In genomic region chr11:34165121-34165520, GRCh38 we compare ENCODE assay signal across 22 cellular contexts. TPM values are rescaled to one million over a fixed set of nuclear protein-coding genes. Genes with fewer than 3 reads are reported as not detected.
A peak's percentile ranks its signal among the peaks of the same experiment; 100 is the strongest.
DNase-seq lines count a peak whose midpoint lies in the region; FAIRE-seq and TF ChIP-seq lines count a peak whose summit lies in the region.
"Had no signal": no experiment of that assay in that cellular context is flagged by ENCODE, and none has a peak within 500 bp of the region (broad histone marks: within the 10 kb centered on the region; RNA-seq: fewer than 3 reads in every experiment).

No MANE protein-coding gene starts in this region.

- no peaks in the 10 kb centered on the region for H3K27me3 Mint-ChIP-seq in chondrocyte (ENCODE audit: low read depth)
- H3K27me3 Mint-ChIP-seq in activated CD4-positive, alpha-beta T cell treated with anti-CD3 and anti-CD28 coated beads, Interleukin-2, amount 10 ng/mL, durations not matched to agents 24 days and 14 days, result peaks cover 2% of the 10 kb centered on the region
- H3K27me3 Mint-ChIP-seq: B cell; CD4-positive, alpha-beta memory T cell; CD4-positive, CD25-positive, alpha-beta regulatory T cell had no signal

- H3K4me1 Mint-ChIP-seq in chondrocyte (ENCODE audit: low read depth), result peaks cover 2% of the 10 kb centered on the region
- H3K4me1 Mint-ChIP-seq in activated CD4-positive, alpha-beta T cell treated with anti-CD3 and anti-CD28 coated beads, Interleukin-2, amount 10 ng/mL, durations not matched to agents 24 days and 14 days, result peaks cover 6% of the 10 kb centered on the region
- H3K4me1 Mint-ChIP-seq: B cell, CD14-positive monocyte had no signal

- no peaks in the 10 kb centered on the region for H3K9me3 Mint-ChIP-seq in chondrocyte (ENCODE audit: low read depth)
- H3K9me3 Mint-ChIP-seq in activated CD4-positive, alpha-beta T cell treated with anti-CD3 and anti-CD28 coated beads, Interleukin-2, amount 10 ng/mL, durations not matched to agents 24 days and 14 days, result no peaks in the 10 kb centered on the region
- H3K9me3 Mint-ChIP-seq: CD4-positive, alpha-beta memory T cell; CD4-positive, CD25-positive, alpha-beta regulatory T cell; CD8-positive, alpha-beta memory T cell had no signal

- peak overlapping the region; percentile 89; the same call in 1 of the 2 replicates for H3K27ac ChIP-seq in C4-2B
- H3K27ac ChIP-seq in VCaP, result peak overlapping the region; percentile 98
- H3K27ac ChIP-seq in kidney (ENCODE audit: low read depth in 2 of 2, low read length in 2 of 2), result no peak overlapping the region
- H3K27ac ChIP-seq: A549; BLaER1 treated with 17β-estradiol and CSF1 and Interleukin-3, amounts not matched to agents 10 nM and 100 nM had no signal

- intact Hi-C loops in kidney (cut with DNase I), result no loop called here
- intact Hi-C loops in activated CD4-positive, alpha-beta T cell treated with anti-CD3 and anti-CD28 coated beads, Interleukin-2, amount 10 ng/mL, durations not matched to agents 24 days and 14 days (cut with micrococcal nuclease), result no loop called here

- peak; percentile 64 for DNase-seq in kidney
- no peak for DNase-seq in chondrocyte (ENCODE audit: low spot score)
- no peak for DNase-seq in D341Med (ENCODE audit: low spot score)
- no peak for DNase-seq in activated CD4-positive, alpha-beta T cell treated with anti-CD3 and anti-CD28 coated beads, Interleukin-2, amount 10 ng/mL, durations not matched to agents 24 days and 14 days
- DNase-seq in activated T-cell treated with anti-CD3 and anti-CD28 coated beads, Interleukin-2, amount 50 U/mL, for 48 hours, result no peak
- DNase-seq: AML-193; CD4-positive, alpha-beta memory T cell; CD4-positive, CD25-positive, alpha-beta regulatory T cell; CD8-positive, alpha-beta memory T cell; COR-L47; DMS79 treated with DMSO at 0.1 percent for 48 hours; GF-D8 had no signal

- H3K36me3 ChIP-seq in kidney (ENCODE audit: control insufficient read depth in 1 of 2, insufficient read depth in 2 of 2, low read length in 2 of 2), result peaks cover 7 to 19% of the 10 kb centered on the region in 2 donors
- H3K36me3 ChIP-seq: BLaER1 treated with 17β-estradiol and CSF1 and Interleukin-3, amounts not matched to agents 10 nM and 100 nM had no signal

- no peak overlapping the region for H3K4me3 ChIP-seq in kidney (ENCODE audit: low read length in 2 of 2)
- H3K4me3 ChIP-seq: A549; BLaER1 treated with 17β-estradiol and CSF1 and Interleukin-3, amounts not matched to agents 10 nM and 100 nM had no signal

- H3K9ac ChIP-seq in kidney (ENCODE audit: low read length in 2 of 2), result no peak overlapping the region
- H3K9ac ChIP-seq: BLaER1 treated with 17β-estradiol and CSF1 and Interleukin-3, amounts not matched to agents 10 nM and 100 nM had no signal

- peaks cover 4% of the 10 kb centered on the region for H3K36me3 Mint-ChIP-seq in chondrocyte (ENCODE audit: low read depth)
- H3K36me3 Mint-ChIP-seq in activated CD4-positive, alpha-beta T cell treated with anti-CD3 and anti-CD28 coated beads, Interleukin-2, amount 10 ng/mL, durations not matched to agents 24 days and 14 days (ENCODE audit: low read depth), result peaks cover 14% of the 10 kb centered on the region
- H3K36me3 Mint-ChIP-seq: CD4-positive, alpha-beta memory T cell; CD4-positive, CD25-positive, alpha-beta regulatory T cell; CD8-positive, alpha-beta memory T cell had no signal

- TF ChIP-seq CTCF in C4-2B (conservative IDR thresholded peaks at IDR 0.05) (no peak), VCaP (conservative IDR thresholded peaks at IDR 0.05) (no peak), kidney (IDR thresholded peaks at IDR 0.05; ENCODE audit: borderline replicate concordance, extremely low read depth, insufficient read depth) (no peak), chondrocyte (IDR thresholded peaks at IDR 0.05) (no peak)

- no peaks in the 10 kb centered on the region for H3K4me1 ChIP-seq in kidney (ENCODE audit: control insufficient read depth in 1 of 2, insufficient read depth in 1 of 2, low read depth in 1 of 2, low read length in 2 of 2)
- H3K4me1 ChIP-seq: A549 had no signal

- H3K4me3 Mint-ChIP-seq in chondrocyte (ENCODE audit: unreplicated experiment), result no peak overlapping the region
- H3K4me3 Mint-ChIP-seq in activated CD4-positive, alpha-beta T cell treated with anti-CD3 and anti-CD28 coated beads, Interleukin-2, amount 10 ng/mL, durations not matched to agents 24 days and 14 days, result no peak overlapping the region
- H3K4me3 Mint-ChIP-seq: B cell; CD14-positive monocyte; CD4-positive, alpha-beta memory T cell; CD4-positive, CD25-positive, alpha-beta regulatory T cell; CD8-positive, alpha-beta memory T cell had no signal

- no peak overlapping the region for H3K27ac Mint-ChIP-seq in chondrocyte (ENCODE audit: unreplicated experiment)
- no peak overlapping the region for H3K27ac Mint-ChIP-seq in activated CD4-positive, alpha-beta T cell treated with anti-CD3 and anti-CD28 coated beads, Interleukin-2, amount 10 ng/mL, durations not matched to agents 24 days and 14 days
- H3K27ac Mint-ChIP-seq: B cell; CD4-positive, alpha-beta memory T cell; CD4-positive, CD25-positive, alpha-beta regulatory T cell had no signal

- H3K9me3 ChIP-seq in kidney (ENCODE audit: control insufficient read depth in 1 of 2, low read length in 2 of 2), result no peaks in the 10 kb centered on the region
- H3K9me3 ChIP-seq: A549; BLaER1 treated with 17β-estradiol and CSF1 and Interleukin-3, amounts not matched to agents 10 nM and 100 nM had no signal

- no peak for FAIRE-seq in kidney (lab: Jason Lieb, UNC)
- FAIRE-seq: A549, D721Med, G401.6, GM12892, GM18507 had no signal

RNA-seq across cellular contexts. Expression of gene NAT10, which starts 59.7 kb away (rescaled TPM):
- total RNA-seq in kidney, result 43.1 TPM
- polyA plus RNA-seq in kidney (ENCODE audit: insufficient read depth, low read depth, low replicate concordance), result 24.1 TPM
- total RNA-seq in chondrocyte, result 24.6 to 37.7 TPM (median 25.8 TPM) in 3 replicates
- total RNA-seq in activated CD4-positive, alpha-beta T cell treated with anti-CD3 and anti-CD28 coated beads, Interleukin-2, amount 10 ng/mL, durations not matched to agents 24 days and 14 days, result 162 and 169 TPM in 2 replicates

Comparison
In these comparisons a context has a peak if more than half of its experiments do, and no peak if none do; other contexts are left out.
1. H3K27ac ChIP-seq: peak in C4-2B (single experiment) and VCaP (single experiment); none in kidney (0 of 2).